In the genomic region with DNA sequence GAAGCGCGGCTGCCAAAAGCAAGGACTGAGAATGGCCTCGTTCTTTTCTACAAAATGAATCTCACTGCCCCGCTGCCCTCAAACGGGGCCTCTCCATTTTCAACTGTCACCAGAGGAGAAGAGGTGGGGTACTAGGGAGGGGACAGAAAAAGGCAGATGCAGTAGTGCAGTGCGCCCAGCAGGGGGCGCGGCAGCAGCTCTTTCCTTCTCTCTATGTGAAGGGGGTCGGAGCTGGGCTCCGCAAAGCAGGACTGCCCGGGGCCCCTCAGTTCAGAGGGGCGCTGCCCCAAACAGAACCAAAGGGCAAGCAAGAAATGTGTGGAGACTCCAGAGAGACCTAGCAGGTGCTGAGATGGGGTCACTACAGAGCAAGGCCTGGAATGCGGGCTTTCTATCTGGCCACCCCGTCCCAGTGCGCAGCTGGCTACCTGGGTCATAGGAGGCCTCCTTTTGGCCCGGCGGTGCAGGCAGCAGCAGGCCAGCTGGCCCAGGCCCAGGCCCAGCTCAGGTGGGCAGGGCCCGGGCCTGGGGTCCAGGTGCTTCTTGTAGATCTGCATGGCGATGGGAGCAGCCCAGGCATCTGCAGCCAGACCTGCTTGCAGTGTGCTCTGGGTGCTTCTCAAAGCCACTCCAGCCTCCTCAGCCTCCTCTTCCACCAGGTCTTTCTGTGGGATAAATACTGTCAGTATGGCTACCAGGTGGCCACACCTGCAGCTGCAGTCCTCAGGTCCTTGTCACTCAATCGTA, we compare ENCODE assay signal across 2 cellular contexts.
TF ChIP-seq lines count a peak whose summit lies in the region.

No MANE protein-coding gene starts in this region.

TF ChIP-seq in SK-N-SH, 30 proteins besides CTCF, POLR2A, EP300 and RAD21:
- TF ChIP-seq FOXM1 (IDR thresholded peaks at IDR 0.05; ENCODE audit: low read depth) (no peak), YY1 (IDR thresholded peaks at IDR 0.05; ENCODE audit: low read depth) (no peak), SMC3 (IDR thresholded peaks at IDR 0.05; ENCODE audit: low read depth, low read length) (peak; percentile 60)

TF ChIP-seq in K562, 482 proteins besides CTCF, POLR2A, EP300 and RAD21 (continues in another document):
- TF ChIP-seq, protein P1, sequence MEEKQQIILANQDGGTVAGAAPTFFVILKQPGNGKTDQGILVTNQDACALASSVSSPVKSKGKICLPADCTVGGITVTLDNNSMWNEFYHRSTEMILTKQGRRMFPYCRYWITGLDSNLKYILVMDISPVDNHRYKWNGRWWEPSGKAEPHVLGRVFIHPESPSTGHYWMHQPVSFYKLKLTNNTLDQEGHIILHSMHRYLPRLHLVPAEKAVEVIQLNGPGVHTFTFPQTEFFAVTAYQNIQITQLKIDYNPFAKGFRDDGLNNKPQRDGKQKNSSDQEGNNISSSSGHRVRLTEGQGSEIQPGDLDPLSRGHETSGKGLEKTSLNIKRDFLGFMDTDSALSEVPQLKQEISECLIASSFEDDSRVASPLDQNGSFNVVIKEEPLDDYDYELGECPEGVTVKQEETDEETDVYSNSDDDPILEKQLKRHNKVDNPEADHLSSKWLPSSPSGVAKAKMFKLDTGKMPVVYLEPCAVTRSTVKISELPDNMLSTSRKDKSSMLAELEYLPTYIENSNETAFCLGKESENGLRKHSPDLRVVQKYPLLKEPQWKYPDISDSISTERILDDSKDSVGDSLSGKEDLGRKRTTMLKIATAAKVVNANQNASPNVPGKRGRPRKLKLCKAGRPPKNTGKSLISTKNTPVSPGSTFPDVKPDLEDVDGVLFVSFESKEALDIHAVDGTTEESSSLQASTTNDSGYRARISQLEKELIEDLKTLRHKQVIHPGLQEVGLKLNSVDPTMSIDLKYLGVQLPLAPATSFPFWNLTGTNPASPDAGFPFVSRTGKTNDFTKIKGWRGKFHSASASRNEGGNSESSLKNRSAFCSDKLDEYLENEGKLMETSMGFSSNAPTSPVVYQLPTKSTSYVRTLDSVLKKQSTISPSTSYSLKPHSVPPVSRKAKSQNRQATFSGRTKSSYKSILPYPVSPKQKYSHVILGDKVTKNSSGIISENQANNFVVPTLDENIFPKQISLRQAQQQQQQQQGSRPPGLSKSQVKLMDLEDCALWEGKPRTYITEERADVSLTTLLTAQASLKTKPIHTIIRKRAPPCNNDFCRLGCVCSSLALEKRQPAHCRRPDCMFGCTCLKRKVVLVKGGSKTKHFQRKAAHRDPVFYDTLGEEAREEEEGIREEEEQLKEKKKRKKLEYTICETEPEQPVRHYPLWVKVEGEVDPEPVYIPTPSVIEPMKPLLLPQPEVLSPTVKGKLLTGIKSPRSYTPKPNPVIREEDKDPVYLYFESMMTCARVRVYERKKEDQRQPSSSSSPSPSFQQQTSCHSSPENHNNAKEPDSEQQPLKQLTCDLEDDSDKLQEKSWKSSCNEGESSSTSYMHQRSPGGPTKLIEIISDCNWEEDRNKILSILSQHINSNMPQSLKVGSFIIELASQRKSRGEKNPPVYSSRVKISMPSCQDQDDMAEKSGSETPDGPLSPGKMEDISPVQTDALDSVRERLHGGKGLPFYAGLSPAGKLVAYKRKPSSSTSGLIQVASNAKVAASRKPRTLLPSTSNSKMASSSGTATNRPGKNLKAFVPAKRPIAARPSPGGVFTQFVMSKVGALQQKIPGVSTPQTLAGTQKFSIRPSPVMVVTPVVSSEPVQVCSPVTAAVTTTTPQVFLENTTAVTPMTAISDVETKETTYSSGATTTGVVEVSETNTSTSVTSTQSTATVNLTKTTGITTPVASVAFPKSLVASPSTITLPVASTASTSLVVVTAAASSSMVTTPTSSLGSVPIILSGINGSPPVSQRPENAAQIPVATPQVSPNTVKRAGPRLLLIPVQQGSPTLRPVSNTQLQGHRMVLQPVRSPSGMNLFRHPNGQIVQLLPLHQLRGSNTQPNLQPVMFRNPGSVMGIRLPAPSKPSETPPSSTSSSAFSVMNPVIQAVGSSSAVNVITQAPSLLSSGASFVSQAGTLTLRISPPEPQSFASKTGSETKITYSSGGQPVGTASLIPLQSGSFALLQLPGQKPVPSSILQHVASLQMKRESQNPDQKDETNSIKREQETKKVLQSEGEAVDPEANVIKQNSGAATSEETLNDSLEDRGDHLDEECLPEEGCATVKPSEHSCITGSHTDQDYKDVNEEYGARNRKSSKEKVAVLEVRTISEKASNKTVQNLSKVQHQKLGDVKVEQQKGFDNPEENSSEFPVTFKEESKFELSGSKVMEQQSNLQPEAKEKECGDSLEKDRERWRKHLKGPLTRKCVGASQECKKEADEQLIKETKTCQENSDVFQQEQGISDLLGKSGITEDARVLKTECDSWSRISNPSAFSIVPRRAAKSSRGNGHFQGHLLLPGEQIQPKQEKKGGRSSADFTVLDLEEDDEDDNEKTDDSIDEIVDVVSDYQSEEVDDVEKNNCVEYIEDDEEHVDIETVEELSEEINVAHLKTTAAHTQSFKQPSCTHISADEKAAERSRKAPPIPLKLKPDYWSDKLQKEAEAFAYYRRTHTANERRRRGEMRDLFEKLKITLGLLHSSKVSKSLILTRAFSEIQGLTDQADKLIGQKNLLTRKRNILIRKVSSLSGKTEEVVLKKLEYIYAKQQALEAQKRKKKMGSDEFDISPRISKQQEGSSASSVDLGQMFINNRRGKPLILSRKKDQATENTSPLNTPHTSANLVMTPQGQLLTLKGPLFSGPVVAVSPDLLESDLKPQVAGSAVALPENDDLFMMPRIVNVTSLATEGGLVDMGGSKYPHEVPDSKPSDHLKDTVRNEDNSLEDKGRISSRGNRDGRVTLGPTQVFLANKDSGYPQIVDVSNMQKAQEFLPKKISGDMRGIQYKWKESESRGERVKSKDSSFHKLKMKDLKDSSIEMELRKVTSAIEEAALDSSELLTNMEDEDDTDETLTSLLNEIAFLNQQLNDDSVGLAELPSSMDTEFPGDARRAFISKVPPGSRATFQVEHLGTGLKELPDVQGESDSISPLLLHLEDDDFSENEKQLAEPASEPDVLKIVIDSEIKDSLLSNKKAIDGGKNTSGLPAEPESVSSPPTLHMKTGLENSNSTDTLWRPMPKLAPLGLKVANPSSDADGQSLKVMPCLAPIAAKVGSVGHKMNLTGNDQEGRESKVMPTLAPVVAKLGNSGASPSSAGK (IDR thresholded peaks at IDR 0.05): no peak
- TF ChIP-seq DNMT1 (IDR thresholded peaks at IDR 0.05) (no peak), POLR3G (IDR thresholded peaks at IDR 0.05; ENCODE audit: extremely low read depth, insufficient read length, insufficient replicate concordance) (no peak), XRCC5 (IDR thresholded peaks at IDR 0.05; ENCODE audit: low read depth, low read length) (0 out of 2 replicates have a peak, but pooled peaks have one; percentile 52), ZNF3 (CRISPR knock-in tag; IDR thresholded peaks at IDR 0.05) (no peak), EZH2 (IDR thresholded peaks at IDR 0.05; ENCODE audit: borderline replicate concordance, low read depth, low read length) (no peak), POLR2G (IDR thresholded peaks at IDR 0.05; ENCODE audit: low read depth, low read length) (peak; percentile 37; the same call in 1 of the 2 replicates), EGR1 (conservative IDR thresholded peaks at IDR 0.05) (no peak), SREBF1 (IDR thresholded peaks at IDR 0.05; ENCODE audit: borderline replicate concordance, low read depth, low read length) (no peak), RBM22 (IDR thresholded peaks at IDR 0.05; ENCODE audit: low read depth, low read length, poor library complexity, severe bottlenecking) (no peak), ZNF146 (CRISPR knock-in tag; IDR thresholded peaks at IDR 0.05; ENCODE audit: unreplicated experiment) (no peak), ATF1 (CRISPR knock-in tag; IDR thresholded peaks at IDR 0.05) (no peak), ATF1 (tag; IDR thresholded peaks at IDR 0.05) (no peak), ZNF764 (CRISPR knock-in tag; IDR thresholded peaks at IDR 0.05; ENCODE audit: low read depth) (no peak), CHD2 (IDR thresholded peaks at IDR 0.05; ENCODE audit: low read depth, low read length) (no peak), SMARCB1 (IDR thresholded peaks at IDR 0.05; ENCODE audit: insufficient read length, low read depth) (no peak), ZNF165 (CRISPR knock-in tag; IDR thresholded peaks at IDR 0.05; ENCODE audit: borderline replicate concordance) (no peak), KLF13 (tag; IDR thresholded peaks at IDR 0.05; ENCODE audit: borderline replicate concordance, low read depth) (no peak), POLR2AphosphoS5 (IDR thresholded peaks at IDR 0.05; ENCODE audit: control insufficient read depth, insufficient read depth, low read depth, low read length) (0 out of 2 replicates have a peak, but pooled peaks have one; percentile 4), HSF4 (CRISPR knock-in tag; IDR thresholded peaks at IDR 0.05; ENCODE audit: borderline replicate concordance) (no peak), TOE1 (IDR thresholded peaks at IDR 0.05; ENCODE audit: borderline replicate concordance) (no peak), TOE1 (CRISPR knock-in tag; IDR thresholded peaks at IDR 0.05; ENCODE audit: borderline replicate concordance, low read depth) (no peak), PTTG1 (tag; IDR thresholded peaks at IDR 0.05; ENCODE audit: low read depth) (no peak), JUN (IDR thresholded peaks at IDR 0.05; ENCODE audit: borderline replicate concordance, low read depth, low read length) (no peak), JUN (CRISPR knock-in tag; IDR thresholded peaks at IDR 0.05; ENCODE audit: borderline replicate concordance) (no peak), ZNF121 (CRISPR knock-in tag; conservative IDR thresholded peaks at IDR 0.05) (no peak), FOXJ3 (CRISPR knock-in tag; IDR thresholded peaks at IDR 0.05) (no peak), SRSF7 (optimal IDR thresholded peaks at IDR 0.05; ENCODE audit: low read depth, low read length) (no peak), ZZZ3 (IDR thresholded peaks at IDR 0.05) (no peak), DMBX1 (CRISPR knock-in tag; IDR thresholded peaks at IDR 0.05; ENCODE audit: borderline replicate concordance) (no peak)
- TF ChIP-seq, protein P2, sequence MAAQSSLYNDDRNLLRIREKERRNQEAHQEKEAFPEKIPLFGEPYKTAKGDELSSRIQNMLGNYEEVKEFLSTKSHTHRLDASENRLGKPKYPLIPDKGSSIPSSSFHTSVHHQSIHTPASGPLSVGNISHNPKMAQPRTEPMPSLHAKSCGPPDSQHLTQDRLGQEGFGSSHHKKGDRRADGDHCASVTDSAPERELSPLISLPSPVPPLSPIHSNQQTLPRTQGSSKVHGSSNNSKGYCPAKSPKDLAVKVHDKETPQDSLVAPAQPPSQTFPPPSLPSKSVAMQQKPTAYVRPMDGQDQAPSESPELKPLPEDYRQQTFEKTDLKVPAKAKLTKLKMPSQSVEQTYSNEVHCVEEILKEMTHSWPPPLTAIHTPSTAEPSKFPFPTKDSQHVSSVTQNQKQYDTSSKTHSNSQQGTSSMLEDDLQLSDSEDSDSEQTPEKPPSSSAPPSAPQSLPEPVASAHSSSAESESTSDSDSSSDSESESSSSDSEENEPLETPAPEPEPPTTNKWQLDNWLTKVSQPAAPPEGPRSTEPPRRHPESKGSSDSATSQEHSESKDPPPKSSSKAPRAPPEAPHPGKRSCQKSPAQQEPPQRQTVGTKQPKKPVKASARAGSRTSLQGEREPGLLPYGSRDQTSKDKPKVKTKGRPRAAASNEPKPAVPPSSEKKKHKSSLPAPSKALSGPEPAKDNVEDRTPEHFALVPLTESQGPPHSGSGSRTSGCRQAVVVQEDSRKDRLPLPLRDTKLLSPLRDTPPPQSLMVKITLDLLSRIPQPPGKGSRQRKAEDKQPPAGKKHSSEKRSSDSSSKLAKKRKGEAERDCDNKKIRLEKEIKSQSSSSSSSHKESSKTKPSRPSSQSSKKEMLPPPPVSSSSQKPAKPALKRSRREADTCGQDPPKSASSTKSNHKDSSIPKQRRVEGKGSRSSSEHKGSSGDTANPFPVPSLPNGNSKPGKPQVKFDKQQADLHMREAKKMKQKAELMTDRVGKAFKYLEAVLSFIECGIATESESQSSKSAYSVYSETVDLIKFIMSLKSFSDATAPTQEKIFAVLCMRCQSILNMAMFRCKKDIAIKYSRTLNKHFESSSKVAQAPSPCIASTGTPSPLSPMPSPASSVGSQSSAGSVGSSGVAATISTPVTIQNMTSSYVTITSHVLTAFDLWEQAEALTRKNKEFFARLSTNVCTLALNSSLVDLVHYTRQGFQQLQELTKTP (IDR thresholded peaks at IDR 0.05; ENCODE audit: low read depth in 1 of 2, partially characterized antibody in 2 of 2): no peak
- TF ChIP-seq, protein P3, sequence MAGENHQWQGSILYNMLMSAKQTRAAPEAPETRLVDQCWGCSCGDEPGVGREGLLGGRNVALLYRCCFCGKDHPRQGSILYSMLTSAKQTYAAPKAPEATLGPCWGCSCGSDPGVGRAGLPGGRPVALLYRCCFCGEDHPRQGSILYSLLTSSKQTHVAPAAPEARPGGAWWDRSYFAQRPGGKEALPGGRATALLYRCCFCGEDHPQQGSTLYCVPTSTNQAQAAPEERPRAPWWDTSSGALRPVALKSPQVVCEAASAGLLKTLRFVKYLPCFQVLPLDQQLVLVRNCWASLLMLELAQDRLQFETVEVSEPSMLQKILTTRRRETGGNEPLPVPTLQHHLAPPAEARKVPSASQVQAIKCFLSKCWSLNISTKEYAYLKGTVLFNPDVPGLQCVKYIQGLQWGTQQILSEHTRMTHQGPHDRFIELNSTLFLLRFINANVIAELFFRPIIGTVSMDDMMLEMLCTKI (IDR thresholded peaks at IDR 0.05; ENCODE audit: partially characterized antibody): no peak
- TF ChIP-seq, protein P4, sequence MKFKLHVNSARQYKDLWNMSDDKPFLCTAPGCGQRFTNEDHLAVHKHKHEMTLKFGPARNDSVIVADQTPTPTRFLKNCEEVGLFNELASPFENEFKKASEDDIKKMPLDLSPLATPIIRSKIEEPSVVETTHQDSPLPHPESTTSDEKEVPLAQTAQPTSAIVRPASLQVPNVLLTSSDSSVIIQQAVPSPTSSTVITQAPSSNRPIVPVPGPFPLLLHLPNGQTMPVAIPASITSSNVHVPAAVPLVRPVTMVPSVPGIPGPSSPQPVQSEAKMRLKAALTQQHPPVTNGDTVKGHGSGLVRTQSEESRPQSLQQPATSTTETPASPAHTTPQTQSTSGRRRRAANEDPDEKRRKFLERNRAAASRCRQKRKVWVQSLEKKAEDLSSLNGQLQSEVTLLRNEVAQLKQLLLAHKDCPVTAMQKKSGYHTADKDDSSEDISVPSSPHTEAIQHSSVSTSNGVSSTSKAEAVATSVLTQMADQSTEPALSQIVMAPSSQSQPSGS (CRISPR knock-in tag; IDR thresholded peaks at IDR 0.05): no peak
- TF ChIP-seq, protein P5, sequence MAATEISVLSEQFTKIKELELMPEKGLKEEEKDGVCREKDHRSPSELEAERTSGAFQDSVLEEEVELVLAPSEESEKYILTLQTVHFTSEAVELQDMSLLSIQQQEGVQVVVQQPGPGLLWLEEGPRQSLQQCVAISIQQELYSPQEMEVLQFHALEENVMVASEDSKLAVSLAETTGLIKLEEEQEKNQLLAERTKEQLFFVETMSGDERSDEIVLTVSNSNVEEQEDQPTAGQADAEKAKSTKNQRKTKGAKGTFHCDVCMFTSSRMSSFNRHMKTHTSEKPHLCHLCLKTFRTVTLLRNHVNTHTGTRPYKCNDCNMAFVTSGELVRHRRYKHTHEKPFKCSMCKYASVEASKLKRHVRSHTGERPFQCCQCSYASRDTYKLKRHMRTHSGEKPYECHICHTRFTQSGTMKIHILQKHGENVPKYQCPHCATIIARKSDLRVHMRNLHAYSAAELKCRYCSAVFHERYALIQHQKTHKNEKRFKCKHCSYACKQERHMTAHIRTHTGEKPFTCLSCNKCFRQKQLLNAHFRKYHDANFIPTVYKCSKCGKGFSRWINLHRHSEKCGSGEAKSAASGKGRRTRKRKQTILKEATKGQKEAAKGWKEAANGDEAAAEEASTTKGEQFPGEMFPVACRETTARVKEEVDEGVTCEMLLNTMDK (IDR thresholded peaks at IDR 0.05; ENCODE audit: borderline replicate concordance, insufficient read depth, low read depth, low read length, poor library complexity, severe bottlenecking): peak; percentile 76
